17 cellular contexts compared by ENCODE assay signal in the genomic region with DNA sequence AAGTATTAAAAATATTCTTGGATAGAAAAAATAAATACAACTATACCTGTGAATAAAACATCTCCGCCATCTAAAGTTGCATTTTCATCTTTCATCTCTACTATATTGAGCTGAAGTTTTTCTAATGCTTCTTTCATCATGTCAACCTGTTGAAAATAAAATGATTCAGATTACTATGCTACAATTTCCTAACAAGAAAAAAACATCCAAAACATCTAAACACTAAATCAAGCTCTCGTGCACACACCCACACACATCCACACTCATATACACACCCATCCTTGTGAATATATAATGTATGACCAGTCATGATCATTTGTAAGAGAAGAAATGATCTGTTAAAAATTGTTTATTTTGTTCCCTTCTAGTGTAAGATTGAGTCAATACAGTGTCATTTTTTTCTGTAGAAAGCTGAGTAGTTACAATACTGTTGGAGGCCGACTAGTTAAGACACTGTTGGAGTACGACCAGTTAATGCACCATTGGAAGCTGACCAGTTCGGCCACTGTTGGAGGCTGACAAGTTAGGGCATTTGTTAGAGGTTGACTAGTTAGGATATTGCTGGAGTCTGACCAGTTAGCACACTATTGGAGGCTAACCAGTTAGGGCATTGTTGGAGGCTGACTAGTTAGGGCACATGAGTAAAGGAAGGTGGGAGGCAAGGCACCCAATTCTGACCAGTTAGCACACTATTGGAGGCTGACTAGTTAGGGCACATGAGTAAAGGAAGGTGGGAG.
DNase-seq lines count a peak whose midpoint lies in the region; ATAC-seq, FAIRE-seq and TF ChIP-seq lines count a peak whose summit lies in the region.
"Had no signal": no experiment of that assay in that cellular context is flagged by ENCODE, and none has a peak within 500 bp of the region (broad histone marks: within the 10 kb centered on the region; RNA-seq: fewer than 3 reads in every experiment).

No MANE protein-coding gene starts in this region.

- H2AFZ ChIP-seq in GM12878 (ENCODE audit: control insufficient read depth, low read depth, low read length) (no peak overlapping the region), trophoblast cell (ENCODE audit: insufficient read depth, low read length, poor library complexity) (no peak overlapping the region), HepG2 (ENCODE audit: low read length) (no peak overlapping the region)

- POLR2A ChIA-PET in GM12878 (lab: Charles Lee), result no interaction called here
- POLR2A ChIA-PET in HepG2 (lab: Yijun Ruan, JAX), result no interaction called here

- H3K79me1 ChIP-seq in trophoblast cell (ENCODE audit: low read length), result no peaks in the 10 kb centered on the region

- H3K4me1 ChIP-seq in GM12878 (ENCODE audit: control insufficient read depth, insufficient read depth, low read length), result no peaks in the 10 kb centered on the region
- no peaks in the 10 kb centered on the region for H3K4me1 ChIP-seq in trophoblast cell (ENCODE audit: control insufficient read depth in 1 of 2, insufficient read depth in 2 of 2, low read length in 2 of 2)
- peaks cover 15% of the 10 kb centered on the region; the same call in 1 of the 2 replicates for H3K4me1 ChIP-seq in HepG2 (ENCODE audit: insufficient read depth, low read length)

- FAIRE-seq in HTR-8/SVneo (lab: Jason Lieb, UNC), result peak; percentile 72
- peak; percentile 27 for FAIRE-seq in GM12878 (lab: Jason Lieb, UNC)
- FAIRE-seq in HepG2 (lab: Jason Lieb, UNC), result no peak

- H3K4me3 ChIP-seq in GM12878 (no peak overlapping the region), trophoblast cell (ENCODE audit: low read depth, low read length) (no peak overlapping the region), HepG2 (replicated peaks in 1 of 3; ENCODE audit: insufficient read depth in 1 of 3, low read depth in 2 of 3, low read length in 3 of 3) (no peak overlapping the region)
- H3K4me3 ChIP-seq: SJCRH30 had no signal

- no peak overlapping the region for H2BK12ac ChIP-seq in trophoblast cell (ENCODE audit: low read length)

- no peaks in the 10 kb centered on the region for H3K9me3 ChIP-seq in GM12878 (replicated peaks; ENCODE audit: control insufficient read depth, insufficient read depth, low read length)
- H3K9me3 ChIP-seq in trophoblast cell (ENCODE audit: insufficient read depth, low read depth, low read length), result no peaks in the 10 kb centered on the region
- H3K9me3 ChIP-seq in HepG2 (ENCODE audit: low read length), result no peaks in the 10 kb centered on the region
- H3K9me3 ChIP-seq: SJCRH30 had no signal

- DNase-seq in ELR (ENCODE audit: low read depth) (peak; percentile 43), HTR-8/SVneo (ENCODE audit: insufficient read length, low spot score) (no peak), GM12878 (ENCODE audit: low read depth, low spot score) (no peak), trophoblast cell (no peak), HepG2 (ENCODE audit: low spot score) (no peak)
- no peak for DNase-seq in activated naive CD4-positive, alpha-beta T cell treated with Interleukin-2 at 50 U/mL for 16 hours
- no peak for DNase-seq in stimulated activated CD4-positive, alpha-beta T cell treated with anti-CD3 and anti-CD28 coated beads, Interleukin-1b, Interleukin-23, amount 100 ng/mL, for 48 hours
- DNase-seq: CD8-positive, alpha-beta T cell; DMS 273 treated with DMSO at 0.1 percent for 48 hours; Karpas-422; NCI-H1417 treated with DMSO at 0.1 percent for 48 hours; NCI-H2029; NCI-H2171 treated with DMSO at 0.1 percent for 48 hours; RPMI8226; SJCRH30; T-cell had no signal

- H3K4ac ChIP-seq in trophoblast cell (ENCODE audit: low read depth, low read length), result no peak overlapping the region

- H2AK5ac ChIP-seq in trophoblast cell (ENCODE audit: low read length), result no peak overlapping the region

- no peaks in the 10 kb centered on the region for H4K20me1 ChIP-seq in GM12878 (ENCODE audit: control insufficient read depth, insufficient read depth)
- H4K20me1 ChIP-seq in HepG2 (ENCODE audit: insufficient read depth, low read length), result no peaks in the 10 kb centered on the region

- ATAC-seq in GM12878 (no peak), HepG2 (no peak), HG03354 (IDR thresholded peaks at IDR 0.05; ENCODE audit: poor library complexity, severe bottlenecking, unreplicated experiment) (no peak)
- ATAC-seq: CD8-positive, alpha-beta T cell; T-cell had no signal

- no peak overlapping the region for H2BK120ac ChIP-seq in trophoblast cell (ENCODE audit: insufficient read depth, low read length, poor library complexity)

- no peaks in the 10 kb centered on the region for H3K79me2 ChIP-seq in GM12878 (ENCODE audit: control insufficient read depth, insufficient read depth, low read length)
- H3K79me2 ChIP-seq in trophoblast cell (ENCODE audit: control insufficient read depth, insufficient read depth, low read length, poor library complexity), result no peaks in the 10 kb centered on the region
- peaks cover 13% of the 10 kb centered on the region for H3K79me2 ChIP-seq in HepG2 (ENCODE audit: insufficient read depth, low read length)

- TF ChIP-seq POLR2A in GM12878 (IDR thresholded peaks at IDR 0.05; ENCODE audit: low read depth, low read length) (no peak), HepG2 (IDR thresholded peaks at IDR 0.05; ENCODE audit: insufficient read depth in 1 of 2, low read depth in 2 of 2, low read length in 2 of 2) (no peak)

- no peak overlapping the region for H3K9ac ChIP-seq in GM12878 (ENCODE audit: control insufficient read depth, insufficient read depth, low read length)
- H3K9ac ChIP-seq in trophoblast cell (ENCODE audit: low read length), result no peak overlapping the region
- H3K9ac ChIP-seq in HepG2 (ENCODE audit: insufficient read depth, low read depth, low read length), result no peak overlapping the region

- CTCF ChIA-PET in GM12878 (lab: Yijun Ruan, JAX), result no interaction called here
- CTCF ChIA-PET in HepG2 (lab: Yijun Ruan, JAX; ENCODE audit: low intra/inter-chr PET ratio, low total read pairs), result no interaction called here

- in situ Hi-C loops in GM12878 (cut with MboI) (no loop called here), HepG2 (cut with HindIII; ENCODE audit: extremely low pct_ligation_motif_present, low pct_unique_long_range_greater_than_20kb) (no loop called here)

- TF ChIP-seq RAD21 in GM12878 (IDR thresholded peaks at IDR 0.05; ENCODE audit: insufficient read depth, low read depth, low read length), result no peak
- no peak for TF ChIP-seq RAD21 in HepG2 (CRISPR knock-in tag; IDR thresholded peaks at IDR 0.05)

- no peaks in the 10 kb centered on the region for H3K27me3 ChIP-seq in GM12878 (replicated peaks in 1 of 2; ENCODE audit: control insufficient read depth in 2 of 2, insufficient read depth in 2 of 2, low read length in 1 of 2)
- no peaks in the 10 kb centered on the region for H3K27me3 ChIP-seq in trophoblast cell (ENCODE audit: insufficient read depth, low read length)
- H3K27me3 ChIP-seq in HepG2 (ENCODE audit: control insufficient read depth in 1 of 2, insufficient read depth in 2 of 2, low read length in 2 of 2), result no peaks in the 10 kb centered on the region
- H3K27me3 ChIP-seq: SJCRH30 had no signal

- intact Hi-C loops in GM12878 (cut with micrococcal nuclease; ENCODE audit: unreplicated experiment), result no loop called here
- intact Hi-C loops in HepG2 (cut with micrococcal nuclease; ENCODE audit: unreplicated experiment), result no loop called here

- SMC1A ChIA-PET in GM12878 (lab: Charles Lee; ENCODE audit: uncharacterized antibody, unreplicated experiment), result no interaction called here

- no peak overlapping the region for H4K91ac ChIP-seq in trophoblast cell (ENCODE audit: low read depth, low read length)

- H2BK5ac ChIP-seq in trophoblast cell (ENCODE audit: low read depth, low read length, poor library complexity), result no peak overlapping the region

- BruUV-seq in GM12878 (replicated peaks; lab: Mats Ljungman, UMichigan), result no TSS peak
- no TSS peak for BruUV-seq in HepG2 (replicated peaks; lab: Mats Ljungman, UMichigan)

- H3K36me3 ChIP-seq in GM12878 (ENCODE audit: control insufficient read depth in 2 of 2, insufficient read depth in 2 of 2, low read length in 1 of 2), result no peaks in the 10 kb centered on the region
- H3K36me3 ChIP-seq in trophoblast cell (ENCODE audit: control insufficient read depth in 1 of 2, insufficient read depth in 2 of 2, low read length in 2 of 2), result peaks cover 0 to 2% of the 10 kb centered on the region in 2 experiments
- peaks cover 4 to 6% of the 10 kb centered on the region in 2 experiments; a peak in 1 of 5 replicates for H3K36me3 ChIP-seq in HepG2 (replicated peaks in 1 of 2; ENCODE audit: control insufficient read depth in 1 of 2, insufficient read depth in 2 of 2, low read length in 2 of 2)
- H3K36me3 ChIP-seq: SJCRH30 had no signal

- H3K18ac ChIP-seq in trophoblast cell (ENCODE audit: low read length), result no peak overlapping the region

- 82% methylated on average over 5 of the region's 5 CpGs for WGBS in GM12878 (ENCODE audit: insufficient coverage, insufficient replicate concordance, low lambda C conversion rate, missing lambda C conversion rate)
- no CpG with 5 or more reads among the region's 5 CpGs for WGBS in trophoblast cell (ENCODE audit: extremely low coverage, insufficient coverage, insufficient read length)
- 97% methylated on average over 5 of the region's 5 CpGs for WGBS in HepG2 (ENCODE audit: low lambda C conversion rate)

- TF ChIP-seq CTCF in GM12878 (IDR thresholded peaks at IDR 0.05 in 2 of 3, conservative IDR thresholded peaks at IDR 0.05 in 1 of 3; ENCODE audit: control insufficient read depth in 2 of 3, extremely low read depth in 1 of 3, insufficient read depth in 1 of 3, low read depth in 3 of 3, low read length in 3 of 3) (no peak), HepG2 (CRISPR knock-in tag; IDR thresholded peaks at IDR 0.05) (no peak)

- no peak overlapping the region for H4K8ac ChIP-seq in trophoblast cell (ENCODE audit: low read depth, low read length)

- H4K12ac ChIP-seq in trophoblast cell (ENCODE audit: low read depth, low read length), result no peak overlapping the region

- TF ChIP-seq EP300 in GM12878 (IDR thresholded peaks at IDR 0.05; ENCODE audit: borderline replicate concordance in 1 of 2, control insufficient read depth in 1 of 2, low read depth in 2 of 2, low read length in 2 of 2) (no peak), HepG2 (IDR thresholded peaks at IDR 0.05; ENCODE audit: low read depth in 2 of 2, low read length in 2 of 2) (no peak), HepG2 (CRISPR knock-in tag; IDR thresholded peaks at IDR 0.05; ENCODE audit: borderline replicate concordance) (no peak)

- H3K14ac ChIP-seq in trophoblast cell (ENCODE audit: low read length), result no peak overlapping the region

- RAD21 ChIA-PET in GM12878 (lab: Charles Lee; ENCODE audit: unreplicated experiment), result no interaction called here

- H3K4me2 ChIP-seq in GM12878 (ENCODE audit: control insufficient read depth, insufficient read depth) (no peak overlapping the region), trophoblast cell (ENCODE audit: low read length) (no peak overlapping the region), HepG2 (ENCODE audit: low read depth, low read length) (no peak overlapping the region)

- H3K23ac ChIP-seq in trophoblast cell (ENCODE audit: low read length), result peak overlapping the region; percentile 67

- H3K27ac ChIP-seq in GM12878 (ENCODE audit: control insufficient read depth, insufficient read depth) (no peak overlapping the region), trophoblast cell (ENCODE audit: low read depth, low read length) (no peak overlapping the region), HepG2 (ENCODE audit: extremely low read length, insufficient read depth, low read length) (no peak overlapping the region)
- H3K27ac ChIP-seq: SJCRH30 had no signal

TF ChIP-seq in HepG2, 621 proteins besides CTCF, POLR2A, EP300 and RAD21 (continues in another document):
- TF ChIP-seq ZNF501 (CRISPR knock-in tag; IDR thresholded peaks at IDR 0.05), result no peak
